10 cellular contexts compared by ENCODE assay signal in the genomic region with DNA sequence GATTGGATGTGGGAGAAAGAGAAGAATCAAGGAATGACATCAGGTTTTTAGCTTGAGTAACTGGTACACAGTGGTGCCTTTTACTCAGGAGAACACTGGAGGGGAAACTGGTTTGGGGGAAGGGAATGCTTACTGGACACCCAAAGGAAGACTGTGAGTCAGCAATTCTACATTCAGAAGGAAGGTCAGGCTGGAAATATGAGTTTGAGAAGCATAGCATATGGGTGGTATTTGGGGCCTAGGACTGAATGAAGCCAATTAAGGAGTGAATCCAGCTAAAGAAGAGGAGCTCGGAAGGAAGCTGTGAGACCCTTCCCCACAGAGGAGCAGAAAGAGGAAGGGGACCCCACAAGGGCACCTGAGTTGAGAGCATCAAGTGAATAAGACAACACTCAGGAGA. TPM values are rescaled to one million over a fixed set of nuclear protein-coding genes. Genes with fewer than 3 reads are reported as not detected.
DNase-seq lines count a peak whose midpoint lies in the region; TF ChIP-seq lines count a peak whose summit lies in the region.
"Had no signal": no experiment of that assay in that cellular context is flagged by ENCODE, and none has a peak within 500 bp of the region (broad histone marks: within the 10 kb centered on the region; RNA-seq: fewer than 3 reads in every experiment).

No MANE protein-coding gene starts in this region.

- H3K4me3 ChIP-seq in fibroblast of villous mesenchyme (ENCODE audit: low read depth, low read length): no peak overlapping the region
- H3K4me3 ChIP-seq in stomach: no peak overlapping the region

- H3K27me3 ChIP-seq in stomach: no peaks in the 10 kb centered on the region

- TF ChIP-seq CTCF in VCaP (conservative IDR thresholded peaks at IDR 0.05) (no peak), fibroblast of villous mesenchyme (IDR thresholded peaks at IDR 0.05; ENCODE audit: insufficient read depth, low read depth, low read length) (no peak), stomach (IDR thresholded peaks at IDR 0.05) (no peak)

- peak overlapping the region; percentile 88; the same call in 1 of the 2 replicates for H3K27ac ChIP-seq in VCaP
- peak overlapping the region; percentile 50 for H3K27ac ChIP-seq in temporal lobe (ENCODE audit: low read depth, low read length)
- H3K27ac ChIP-seq in stomach: peak overlapping the region in 2 of 5 donors; percentile 38 to 40

- no peaks in the 10 kb centered on the region for H3K9me3 ChIP-seq in stomach

- no peak for TF ChIP-seq POLR2A in stomach (IDR thresholded peaks at IDR 0.05)

- DNase-seq in HCEC 1CT (peak; percentile 81), fibroblast of villous mesenchyme (ENCODE audit: low read depth) (peak; percentile 62), Kasumi-1 (lab: John Stamatoyannopoulos, UW) (no peak), NCI-H748 (lab: John Stamatoyannopoulos, UW; ENCODE audit: unreplicated experiment) (no peak), stomach (no peak)
- DNase-seq: activated CD4-positive, alpha-beta T cell treated with anti-CD3 and anti-CD28 coated beads, Interleukin-2, amount 50 U/mL, for 4 hours; NCI-H1436 treated with DMSO at 0.1 percent for 48 hours; stimulated activated naive CD8-positive, alpha-beta T cell treated with anti-CD3 and anti-CD28 coated beads, Interleukin-15, Interleukin-2, amounts not matched to agents 100 U/mL and 50 U/mL, for 24 hours had no signal

- intact Hi-C loops in stomach (cut with DNase I; ENCODE audit: low total_unique reads): no loop called here

- TF ChIP-seq EP300 in stomach (IDR thresholded peaks at IDR 0.05): no peak

- WGBS in stomach, 5 donors: 0 to 97% (median 83%) methylated on average over 1 of the region's 1 CpG

- H3K36me3 ChIP-seq in stomach: no peaks in the 10 kb centered on the region

- H3K4me1 ChIP-seq in stomach: peaks cover 0 to 23% (median 15%) of the 10 kb centered on the region in 4 donors

RNA-seq across cellular contexts. Expression of gene DMAC2L, which starts 35.4 kb away (rescaled TPM):
- total RNA-seq in fibroblast of villous mesenchyme: 3.5 and 5.2 TPM in 2 replicates
- total RNA-seq in temporal lobe: 7.6 TPM
- total RNA-seq in stomach: 10 to 100 TPM in 2 of 5 donors, 1 to 10 TPM in 3; 1.3 to 83.4 (median 9.0) TPM
- 10 to 100 TPM; 13.5 to 34.7 (median 18.5) TPM for polyA plus RNA-seq in stomach

RNA-seq across cellular contexts. Expression of gene L2HGDH, which starts 35.5 kb away (rescaled TPM):
- total RNA-seq in fibroblast of villous mesenchyme (3.5 and 4.3 TPM in 2 replicates), temporal lobe (14.3 TPM), stomach (10 to 100 TPM in 2 of 5 donors, 1 to 10 TPM in 3; 1.2 to 31.7 (median 8.7) TPM)
- 1 to 10 TPM; 1.4 to 3.5 (median 2.9) TPM for polyA plus RNA-seq in stomach

RNA-seq across cellular contexts. Expression of gene CDKL1, which starts 49.2 kb away (rescaled TPM):
- total RNA-seq in fibroblast of villous mesenchyme (8.7 and 12.1 TPM in 2 replicates), temporal lobe (15.7 TPM), stomach (100 to 1,000 TPM in 1 of 5 donors, 1 to 10 TPM in 2, under 1 TPM in 1, not detected in 1; 0.89 to 174 (median 5.6) TPM)
- polyA plus RNA-seq in stomach: 1 to 10 TPM in 2 of 3 donors, under 1 TPM in 1; 0.61 to 1.4 (median 1.0) TPM

Comparison
In these comparisons a context has a peak if more than half of its experiments do, and no peak if none do; other contexts are left out.
1. DNase-seq: peak in HCEC 1CT (single experiment) and fibroblast of villous mesenchyme (single experiment); none in Kasumi-1 (0 of 2), NCI-H748 (single experiment) and stomach (single experiment).